18 cellular contexts compared by ENCODE assay signal in genomic region chr5:531101-531748, GRCh38. TPM values are rescaled to one million over a fixed set of nuclear protein-coding genes. Genes with fewer than 3 reads are reported as not detected.
DNase-seq lines count a peak whose midpoint lies in the region; ATAC-seq lines count a peak whose summit lies in the region.
"Had no signal": no experiment of that assay in that cellular context is flagged by ENCODE, and none has a peak within 500 bp of the region (broad histone marks: within the 10 kb centered on the region; RNA-seq: fewer than 3 reads in every experiment).

No MANE protein-coding gene starts in this region.

- H3K9me3 ChIP-seq in BLaER1 treated with 17β-estradiol and CSF1 and Interleukin-3, amounts not matched to agents 10 nM and 100 nM (replicated peaks in 1 of 11), result no peaks in the 10 kb centered on the region
- no peaks in the 10 kb centered on the region for H3K9me3 ChIP-seq in NT2/D1 (ENCODE audit: insufficient read depth, low read length)
- H3K9me3 ChIP-seq: ovary, SK-N-SH had no signal

- peaks cover 79 to 91% (median 85%) of the 10 kb centered on the region in 11 experiments for H3K27me3 ChIP-seq in BLaER1 treated with 17β-estradiol and CSF1 and Interleukin-3, amounts not matched to agents 10 nM and 100 nM
- H3K27me3 ChIP-seq in NT2/D1 (ENCODE audit: insufficient read depth, insufficient read length), result peaks cover 53% of the 10 kb centered on the region
- H3K27me3 ChIP-seq: ovary had no signal

- no peak overlapping the region for H3K27ac ChIP-seq in BLaER1 treated with 17β-estradiol and CSF1 and Interleukin-3, amounts not matched to agents 10 nM and 100 nM
- H3K27ac ChIP-seq: ovary, PC-9 had no signal

- peaks cover 48 to 65% (median 57%) of the 10 kb centered on the region in 10 experiments for H3K4me1 ChIP-seq in BLaER1 treated with 17β-estradiol and CSF1 and Interleukin-3, amounts not matched to agents 10 nM and 100 nM
- peaks cover 32% of the 10 kb centered on the region for H3K4me1 ChIP-seq in NT2/D1 (ENCODE audit: insufficient read depth, insufficient read length)

- DNase-seq in ELF-1 (ENCODE audit: low read depth, low spot score) (peak; percentile 79), NT2/D1 (ENCODE audit: low read depth, low spot score) (no peak), mucosa of gallbladder (ENCODE audit: low spot score) (peak; percentile 61), NCI-H187 treated with DMSO at 0.1 percent for 48 hours (lab: John Stamatoyannopoulos, UW) (no peak)
- no peak for DNase-seq in activated CD8-positive, alpha-beta memory T cell treated with anti-CD3 and anti-CD28 coated beads, Interleukin-2, amount 50 U/mL, for 48 hours
- DNase-seq: activated CD4-positive, alpha-beta T cell treated with anti-CD3 and anti-CD28 coated beads, Interleukin-2, amount 50 U/mL, for 48 hours; activated T-cell treated with anti-CD3 and anti-CD28 coated beads, Interleukin-2, amount 50 U/mL, for 4 hours; DMS53; effector memory CD4-positive, alpha-beta T cell; NCI-H510A; PC-9; SK-N-SH had no signal

- peak overlapping the region in 7 of 10 experiments; percentile 3 to 42 (median 11); a peak in 10 of 20 replicates for H3K4me3 ChIP-seq in BLaER1 treated with 17β-estradiol and CSF1 and Interleukin-3, amounts not matched to agents 10 nM and 100 nM
- no peak overlapping the region for H3K4me3 ChIP-seq in NT2/D1 (ENCODE audit: insufficient read length, low read depth)
- H3K4me3 ChIP-seq: K562, ovary, PC-9, smooth muscle cell had no signal

- no peaks in the 10 kb centered on the region for H3K36me3 ChIP-seq in BLaER1 treated with 17β-estradiol and CSF1 and Interleukin-3, amounts not matched to agents 10 nM and 100 nM
- no peaks in the 10 kb centered on the region for H3K36me3 ChIP-seq in NT2/D1 (ENCODE audit: insufficient read depth, insufficient read length, low read length)
- H3K36me3 ChIP-seq: ovary had no signal

- peak overlapping the region in 2 of 11 experiments; percentile 27 to 31; a peak in 2 of 22 replicates for H3K9ac ChIP-seq in BLaER1 treated with 17β-estradiol and CSF1 and Interleukin-3, amounts not matched to agents 10 nM and 100 nM
- H3K9ac ChIP-seq in NT2/D1 (ENCODE audit: insufficient read length, low read depth), result peak overlapping the region; percentile 34
- H3K9ac ChIP-seq: SK-N-SH had no signal

- no peak for ATAC-seq in GM19455 (IDR thresholded peaks at IDR 0.05; ENCODE audit: unreplicated experiment)
- no peak for ATAC-seq in GM21619 (IDR thresholded peaks at IDR 0.05; ENCODE audit: unreplicated experiment)
- ATAC-seq: activated T-cell treated with anti-CD3 and anti-CD28 coated beads, Interleukin-2, amount 50 U/mL, for 4 hours; K562 had no signal

- peaks cover 22 to 85% (median 35%) of the 10 kb centered on the region in 11 experiments; a peak in 21 of 22 replicates for H4K20me1 ChIP-seq in BLaER1 treated with 17β-estradiol and CSF1 and Interleukin-3, amounts not matched to agents 10 nM and 100 nM

- peak overlapping the region; percentile 82 to 98 (median 90) for H3K4me2 ChIP-seq in BLaER1 treated with 17β-estradiol and CSF1 and Interleukin-3, amounts not matched to agents 10 nM and 100 nM
- H3K4me2 ChIP-seq: PC-9, SK-N-SH, smooth muscle cell had no signal

RNA-seq across cellular contexts. Expression of gene SLC9A3, which starts 7.0 kb away (rescaled TPM):
- 537 TPM for total RNA-seq in mucosa of gallbladder

Comparison
In these comparisons a context has a peak if more than half of its experiments do, and no peak if none do; other contexts are left out.
1. DNase-seq: peak in ELF-1 (single experiment) and mucosa of gallbladder (single experiment); none in NT2/D1 (single experiment), NCI-H187 treated with DMSO at 0.1 percent for 48 hours (single experiment) and activated CD8-positive, alpha-beta memory T cell treated with anti-CD3 and anti-CD28 coated beads, Interleukin-2, amount 50 U/mL, for 48 hours (single experiment).